Comparison of ENCODE assay signal across 8 cellular contexts in genomic region chr9:33677506-33677809, GRCh38.
A peak's percentile ranks its signal among the peaks of the same experiment; 100 is the strongest.
DNase-seq lines count a peak whose midpoint lies in the region; ATAC-seq and TF ChIP-seq lines count a peak whose summit lies in the region.

No MANE protein-coding gene starts in this region.

- no peak overlapping the region for H3K27ac ChIP-seq in effector memory CD4-positive, alpha-beta T cell (ENCODE audit: insufficient read depth, low read length, poor library complexity, severe bottlenecking)
- no peak overlapping the region for H3K27ac ChIP-seq in neuronal stem cell (replicated peaks; ENCODE audit: low read length)

- H2BK120ac ChIP-seq in neuronal stem cell (ENCODE audit: low read depth, low read length): no peak overlapping the region

- peak overlapping the region; percentile 47 for H3K4me3 ChIP-seq in AG10803 (ENCODE audit: low read length)
- H3K4me3 ChIP-seq in MG63: peak overlapping the region; percentile 43
- peak overlapping the region; percentile 56 for H3K4me3 ChIP-seq in effector memory CD4-positive, alpha-beta T cell (ENCODE audit: insufficient read depth, low read depth, low read length, poor library complexity, severe bottlenecking)
- H3K4me3 ChIP-seq in neuronal stem cell (ENCODE audit: low read length in 2 of 2): peak overlapping the region; percentile 47 to 82

- WGBS in neuronal stem cell (ENCODE audit: extremely low coverage in 2 of 2, insufficient read length in 2 of 2, insufficient replicate concordance in 1 of 2), 2 donors: no CpG with 5 or more reads among the region's 3 CpGs

- peak overlapping the region; percentile 62 for H3K4me2 ChIP-seq in neuronal stem cell (ENCODE audit: insufficient read depth, low read length, poor library complexity, severe bottlenecking)

- H2AK5ac ChIP-seq in neuronal stem cell (ENCODE audit: low read depth, low read length): no peak overlapping the region

- H3K4me1 ChIP-seq in effector memory CD4-positive, alpha-beta T cell (ENCODE audit: control insufficient read depth, insufficient read depth, low read length, poor library complexity, severe bottlenecking): no peaks in the 10 kb centered on the region
- no peaks in the 10 kb centered on the region for H3K4me1 ChIP-seq in neuronal stem cell (ENCODE audit: control insufficient read depth in 2 of 2, insufficient read depth in 1 of 2, low read depth in 1 of 2, low read length in 2 of 2)

- peak overlapping the region; percentile 53 for H2BK5ac ChIP-seq in neuronal stem cell (ENCODE audit: low read length)

- H3K9me3 ChIP-seq in MG63: no peaks in the 10 kb centered on the region
- H3K9me3 ChIP-seq in effector memory CD4-positive, alpha-beta T cell (ENCODE audit: control insufficient read depth, low read length): no peaks in the 10 kb centered on the region
- H3K9me3 ChIP-seq in neuronal stem cell (replicated peaks in 1 of 2; ENCODE audit: control insufficient read depth in 2 of 2, insufficient read depth in 1 of 2, low read depth in 1 of 2, low read length in 2 of 2): no peaks in the 10 kb centered on the region

- H2BK12ac ChIP-seq in neuronal stem cell (ENCODE audit: low read length): no peak overlapping the region

- H2AFZ ChIP-seq in neuronal stem cell (ENCODE audit: low read length): peak overlapping the region; percentile 100

- H3K79me1 ChIP-seq in neuronal stem cell (ENCODE audit: low read depth, low read length): no peaks in the 10 kb centered on the region

- peak overlapping the region; percentile 87 for H3K18ac ChIP-seq in neuronal stem cell (ENCODE audit: low read length)

- H3K9ac ChIP-seq in neuronal stem cell (ENCODE audit: low read depth, low read length, poor library complexity): no peak overlapping the region

- TF ChIP-seq CTCF in AG10803 (conservative IDR thresholded peaks at IDR 0.05; ENCODE audit: low read length): no peak

- H4K8ac ChIP-seq in neuronal stem cell (ENCODE audit: low read depth, low read length): no peak overlapping the region

- H3K27me3 ChIP-seq in MG63 (no peaks in the 10 kb centered on the region; the same call in 1 of the 2 replicates), neuronal stem cell (ENCODE audit: control insufficient read depth in 3 of 3, insufficient read depth in 3 of 3, low read depth in 1 of 3, low read length in 3 of 3) (peaks cover 0 to 31% (median 0%) of the 10 kb centered on the region in 3 experiments)
- H3K27me3 ChIP-seq in effector memory CD4-positive, alpha-beta T cell (replicated peaks; ENCODE audit: control insufficient read depth, insufficient read depth, low read length, poor library complexity, severe bottlenecking): peaks cover 8% of the 10 kb centered on the region

- H3K36me3 ChIP-seq in MG63 (no peaks in the 10 kb centered on the region), neuronal stem cell (replicated peaks in 1 of 2; ENCODE audit: control insufficient read depth in 2 of 2, insufficient read depth in 2 of 2, low read length in 2 of 2) (no peaks in the 10 kb centered on the region)
- H3K36me3 ChIP-seq in effector memory CD4-positive, alpha-beta T cell (ENCODE audit: control insufficient read depth, insufficient read depth, low read length): no peaks in the 10 kb centered on the region

- no peak overlapping the region for H4K91ac ChIP-seq in neuronal stem cell (ENCODE audit: low read depth, low read length, poor library complexity)

- H3K4ac ChIP-seq in neuronal stem cell (ENCODE audit: low read length): no peak overlapping the region

- H3K14ac ChIP-seq in neuronal stem cell (ENCODE audit: low read length): no peak overlapping the region

- DNase-seq in AG10803 (ENCODE audit: low read depth) (no peak), MG63 (no peak), neuronal stem cell (ENCODE audit: low spot score) (no peak), NOMO-1 (lab: John Stamatoyannopoulos, UW; ENCODE audit: unreplicated experiment in 2 of 2) (no peak)
- no peak for DNase-seq in effector memory CD4-positive, alpha-beta T cell
- DNase-seq in activated effector memory CD4-positive, alpha-beta T cell treated with Interleukin-2 at 50 U/mL for 16 hours: no peak
- DNase-seq in stimulated activated CD4-positive, alpha-beta T cell treated with anti-CD3 and anti-CD28 coated beads, Interleukin-1b, Interleukin-23, amount 100 ng/mL, for 48 hours: no peak

- H2BK15ac ChIP-seq in neuronal stem cell (ENCODE audit: low read length): no peak overlapping the region

- no peak for ATAC-seq in GM19395 (IDR thresholded peaks at IDR 0.05; ENCODE audit: unreplicated experiment)

- no peak overlapping the region for H3K23ac ChIP-seq in neuronal stem cell (ENCODE audit: low read depth, low read length, poor library complexity)
